Comparison of ENCODE assay signal across 11 cellular contexts in genomic region chr12:107461222-107461980, GRCh38.
A peak's percentile ranks its signal among the peaks of the same experiment; 100 is the strongest.
DNase-seq lines count a peak whose midpoint lies in the region; ATAC-seq and TF ChIP-seq lines count a peak whose summit lies in the region.
"Had no signal": no experiment of that assay in that cellular context is flagged by ENCODE, and none has a peak within 500 bp of the region (broad histone marks: within the 10 kb centered on the region; RNA-seq: fewer than 3 reads in every experiment).

No MANE protein-coding gene starts in this region.

- no peak overlapping the region for H3K27ac ChIP-seq in A673 (ENCODE audit: low read depth, low read length, poor library complexity, severe bottlenecking)
- H3K27ac ChIP-seq: cardiac muscle cell had no signal

- H3K36me3 ChIP-seq in A673 (ENCODE audit: insufficient read depth, low read length, poor library complexity, severe bottlenecking): no peaks in the 10 kb centered on the region
- H3K36me3 ChIP-seq: cardiac muscle cell had no signal

- H3K9me3 ChIP-seq in A673 (ENCODE audit: low read depth, low read length, poor library complexity, severe bottlenecking): no peaks in the 10 kb centered on the region

- TF ChIP-seq CTCF in A673 (conservative IDR thresholded peaks at IDR 0.05; ENCODE audit: low read depth, low read length): no peak

- peak; percentile 52 for DNase-seq in A673 (ENCODE audit: low spot score)
- DNase-seq in DMS79 treated with DMSO at 0.1 percent for 48 hours (lab: John Stamatoyannopoulos, UW): peak; percentile 63
- DNase-seq in RPMI7951 (ENCODE audit: low read depth): peak; percentile 79
- DNase-seq in fibroblast of peridontal ligament (ENCODE audit: extremely low read depth): peak; percentile 87
- no peak for DNase-seq in NOMO-1 (lab: John Stamatoyannopoulos, UW; ENCODE audit: unreplicated experiment in 2 of 2)
- DNase-seq in stimulated activated naive CD4-positive, alpha-beta T cell treated with Interleukin-2 at 50 U/mL for 16 hours (lab: John Stamatoyannopoulos, UW): no peak
- DNase-seq: DMS153, NCI-H1436 had no signal

- peaks cover 9% of the 10 kb centered on the region for H3K4me1 ChIP-seq in A673 (ENCODE audit: insufficient read depth, low read length, poor library complexity, severe bottlenecking)

- no TSS peak for BruUV-seq in A673 (replicated peaks; lab: Mats Ljungman, UMichigan)

- intact Hi-C loops in A673 (cut with micrococcal nuclease; ENCODE audit: unreplicated experiment): no loop called here

- ATAC-seq in GM19324 (IDR thresholded peaks at IDR 0.05; ENCODE audit: low FRiP score, unreplicated experiment) (no peak), HG03280 (IDR thresholded peaks at IDR 0.05; ENCODE audit: unreplicated experiment) (no peak)

- H3K4me3 ChIP-seq in A673 (ENCODE audit: low read depth, low read length, poor library complexity, severe bottlenecking): no peak overlapping the region
- H3K4me3 ChIP-seq: cardiac muscle cell had no signal

- no peaks in the 10 kb centered on the region for H3K27me3 ChIP-seq in A673 (replicated peaks; ENCODE audit: insufficient read depth, low read depth, low read length, poor library complexity)
- H3K27me3 ChIP-seq: cardiac muscle cell had no signal

- POLR2A ChIA-PET in A673 (lab: Charles Lee; ENCODE audit: low non-redundant PET): no interaction called here

- CTCF ChIA-PET in A673 (lab: Charles Lee): no interaction called here

Comparison
In these comparisons a context has a peak if more than half of its experiments do, and no peak if none do; other contexts are left out.
1. DNase-seq: peak in A673 (single experiment), DMS79 treated with DMSO at 0.1 percent for 48 hours (single experiment), RPMI7951 (single experiment) and fibroblast of peridontal ligament (single experiment); none in NOMO-1 (0 of 2) and stimulated activated naive CD4-positive, alpha-beta T cell treated with Interleukin-2 at 50 U/mL for 16 hours (single experiment).